In genomic region chr7:41399171-41399570, GRCh38 we compare ENCODE assay signal across 24 cellular contexts.
"Had no signal": no experiment of that assay in that cellular context is flagged by ENCODE, and none has a peak within 500 bp of the region (broad histone marks: within the 10 kb centered on the region; RNA-seq: fewer than 3 reads in every experiment).

No MANE protein-coding gene starts in this region.

- H3K27me3 ChIP-seq: ovary, right atrium auricular region, thyroid gland had no signal

- H3K9me3 ChIP-seq: ovary, right atrium auricular region, thyroid gland had no signal

- H3K4me1 Mint-ChIP-seq: activated naive CD8-positive, alpha-beta T cell treated with anti-CD3 and anti-CD28 coated beads, Interleukin-2, amount 50 U/mL, for 24 hours; brain; natural killer cell had no signal

- H3K27ac Mint-ChIP-seq: activated CD8-positive, alpha-beta T cell treated with anti-CD3 and anti-CD28 coated beads for 36 hours; activated naive CD8-positive, alpha-beta T cell treated with anti-CD3 and anti-CD28 coated beads, Interleukin-2, amount 50 U/mL, for 24 hours; activated T-helper 1 cell treated with anti-CD3 and anti-CD28 coated beads, Interleukin-12 subunit alpha, Interleukin-12 subunit beta, Interleukin-2, Interleukin-4 antibody, amounts not matched to agents 30 ng/mL and 10 ng/mL and 1 ng/mL, durations not matched to agents 14 hours and 24 hours and 36 hours; brain; natural killer cell; stimulated activated naive CD8-positive, alpha-beta T cell treated with anti-CD3 and anti-CD28 coated beads, Interleukin-15, Interleukin-2, amounts not matched to agents 100 ng/mL and 50 ng/mL, for 24 hours had no signal

- H3K4me1 ChIP-seq: psoas muscle, right atrium auricular region, thyroid gland had no signal

- H3K27me3 Mint-ChIP-seq: activated CD8-positive, alpha-beta T cell treated with anti-CD3 and anti-CD28 coated beads for 36 hours; brain; stimulated activated naive CD8-positive, alpha-beta T cell treated with anti-CD3 and anti-CD28 coated beads, Interleukin-15, Interleukin-2, amounts not matched to agents 100 ng/mL and 50 ng/mL, for 24 hours had no signal

- H3K4me3 Mint-ChIP-seq: activated CD8-positive, alpha-beta T cell treated with anti-CD3 and anti-CD28 coated beads for 36 hours; activated naive CD8-positive, alpha-beta T cell treated with anti-CD3 and anti-CD28 coated beads, Interleukin-2, amount 50 U/mL, for 24 hours; activated T-helper 1 cell treated with anti-CD3 and anti-CD28 coated beads, Interleukin-12 subunit alpha, Interleukin-12 subunit beta, Interleukin-2, Interleukin-4 antibody, amounts not matched to agents 30 ng/mL and 10 ng/mL and 1 ng/mL, durations not matched to agents 14 hours and 24 hours and 36 hours; brain; natural killer cell; stimulated activated naive CD8-positive, alpha-beta T cell treated with anti-CD3 and anti-CD28 coated beads, Interleukin-15, Interleukin-2, amounts not matched to agents 100 ng/mL and 50 ng/mL, for 24 hours had no signal

- H3K36me3 Mint-ChIP-seq: brain, natural killer cell had no signal

- H3K36me3 ChIP-seq: ovary, right atrium auricular region, thyroid gland had no signal

- H3K4me3 ChIP-seq: ovary, psoas muscle, right atrium auricular region, thyroid gland had no signal

- H3K27ac ChIP-seq: ovary, psoas muscle, right atrium auricular region, thyroid gland had no signal

- DNase-seq: activated CD4-positive, alpha-beta T cell treated with anti-CD3 and anti-CD28 coated beads for 48 hours; activated CD8-positive, alpha-beta T cell treated with anti-CD3 and anti-CD28 coated beads for 36 hours; activated gamma-delta T cell; activated naive CD4-positive, alpha-beta T cell treated with anti-CD3 and anti-CD28 coated beads, Interleukin-2, amount 50 U/mL, for 16 hours; activated naive CD8-positive, alpha-beta T cell treated with anti-CD3 and anti-CD28 coated beads, Interleukin-2, amount 50 U/mL, for 24 hours; central memory CD4-positive, alpha-beta T cell; dermis blood vessel endothelial cell; effector CD8-positive, alpha-beta T cell; hippocampal formation; left ventricle myocardium superior; mammary epithelial cell; midbrain; natural killer cell; ovary; psoas muscle; stimulated activated CD4-positive, alpha-beta T cell treated with anti-CD3 and anti-CD28 coated beads, Interleukin-1b, Interleukin-23, amount 100 ng/mL, for 48 hours; substantia nigra; T-helper 9 cell; thyroid gland had no signal

- FAIRE-seq: frontal cortex had no signal
